In the genomic region with DNA sequence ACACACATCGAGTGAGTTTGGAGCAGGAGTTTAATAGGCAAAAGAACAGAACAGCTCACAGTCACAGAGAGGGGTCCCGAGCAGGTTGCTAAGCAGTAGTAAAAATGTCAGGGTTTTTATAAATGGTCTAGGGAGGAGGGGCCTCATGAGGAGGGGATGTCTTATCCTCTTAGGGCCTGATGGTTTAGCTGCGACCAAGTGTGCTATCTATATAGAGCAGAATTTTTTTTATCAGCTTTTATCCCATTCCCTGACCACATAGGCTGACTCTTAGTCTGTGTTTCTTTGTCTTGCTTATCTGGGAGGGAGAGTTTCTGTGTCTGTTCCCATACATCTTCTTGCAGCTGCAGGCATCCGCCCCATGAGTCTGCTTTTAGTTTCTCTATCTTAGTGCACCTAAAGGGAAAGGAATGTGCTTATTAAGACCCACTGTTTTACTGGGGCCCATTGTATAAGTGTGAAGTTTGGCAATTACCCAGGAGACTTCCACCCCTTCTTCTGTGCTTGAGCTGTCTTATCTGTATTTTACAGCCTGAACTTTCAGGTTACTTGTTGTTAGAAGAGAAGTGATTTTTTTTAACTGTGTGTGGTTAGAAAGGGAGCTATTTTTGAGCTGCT, we compare ENCODE assay signal across 8 cellular contexts.
DNase-seq lines count a peak whose midpoint lies in the region; ATAC-seq lines count a peak whose summit lies in the region.

No MANE protein-coding gene starts in this region.

- peaks cover 16% of the 10 kb centered on the region for H3K4me1 Mint-ChIP-seq in central memory CD8-positive, alpha-beta T cell

- H3K36me3 Mint-ChIP-seq in central memory CD8-positive, alpha-beta T cell (ENCODE audit: insufficient read depth), result peaks cover 2% of the 10 kb centered on the region

- ATAC-seq in GM18868 (IDR thresholded peaks at IDR 0.05; ENCODE audit: unreplicated experiment), result peak; percentile 52
- no peak for ATAC-seq in central memory CD8-positive, alpha-beta T cell (replicated peaks; ENCODE audit: extremely low read depth, poor library complexity, severe bottlenecking)
- ATAC-seq in GM19328 (IDR thresholded peaks at IDR 0.05; ENCODE audit: unreplicated experiment), result no peak

- no peaks in the 10 kb centered on the region for H3K9me3 ChIP-seq in muscle layer of duodenum (ENCODE audit: control insufficient read depth in 1 of 2, low read length in 2 of 2)

- no peaks in the 10 kb centered on the region for H3K9me3 Mint-ChIP-seq in central memory CD8-positive, alpha-beta T cell

- H3K4me3 Mint-ChIP-seq in central memory CD8-positive, alpha-beta T cell, result no peak overlapping the region

- H3K27ac Mint-ChIP-seq in central memory CD8-positive, alpha-beta T cell (ENCODE audit: low read depth), result peak overlapping the region; percentile 44

- H3K27me3 ChIP-seq in muscle layer of duodenum (ENCODE audit: low read depth, low read length), result no peaks in the 10 kb centered on the region

- peak overlapping the region; percentile 42 to 53 for H3K4me3 ChIP-seq in muscle layer of duodenum (ENCODE audit: low read depth in 1 of 2, low read length in 2 of 2)

- H3K27me3 Mint-ChIP-seq in central memory CD8-positive, alpha-beta T cell, result no peaks in the 10 kb centered on the region

- peaks cover 0 to 6% of the 10 kb centered on the region in 2 donors for H3K36me3 ChIP-seq in muscle layer of duodenum (ENCODE audit: control insufficient read depth in 1 of 2, insufficient read depth in 2 of 2, low read length in 2 of 2)

- H3K4me1 ChIP-seq in muscle layer of duodenum (ENCODE audit: control insufficient read depth in 1 of 2, insufficient read depth in 2 of 2, low read length in 2 of 2), result peaks cover 0 to 14% of the 10 kb centered on the region in 2 donors

- DNase-seq in HUDEP-2 (lab: John Stamatoyannopoulos, UW; ENCODE audit: unreplicated experiment in 76 of 76) (peak in 74 of 76 experiments; percentile 38 to 98 (median 86)), NCI-H1105 (lab: John Stamatoyannopoulos, UW) (no peak)
- DNase-seq in central memory CD8-positive, alpha-beta T cell (ENCODE audit: low spot score in 2 of 2), result no peak
- DNase-seq in activated CD4-positive, CD25-positive, alpha-beta regulatory T cell treated with anti-CD3 and anti-CD28 coated beads, Interleukin-2, amount 50 U/mL, for 72 hours, result no peak
- no peak for DNase-seq in activated T-cell treated with anti-CD3 and anti-CD28 coated beads, Interleukin-2, amount 50 U/mL, for 1 hour

- peak overlapping the region; percentile 67 for H3K27ac ChIP-seq in muscle layer of duodenum (ENCODE audit: low read length)

Comparison
In these comparisons a context has a peak if more than half of its experiments do, and no peak if none do; other contexts are left out.
1. DNase-seq: peak in HUDEP-2 (74 of 76); none in central memory CD8-positive, alpha-beta T cell (0 of 2), activated CD4-positive, CD25-positive, alpha-beta regulatory T cell treated with anti-CD3 and anti-CD28 coated beads, Interleukin-2, amount 50 U/mL, for 72 hours (single experiment), NCI-H1105 (single experiment) and activated T-cell treated with anti-CD3 and anti-CD28 coated beads, Interleukin-2, amount 50 U/mL, for 1 hour (single experiment).